1 cellular context compared by ENCODE assay signal in the genomic region with DNA sequence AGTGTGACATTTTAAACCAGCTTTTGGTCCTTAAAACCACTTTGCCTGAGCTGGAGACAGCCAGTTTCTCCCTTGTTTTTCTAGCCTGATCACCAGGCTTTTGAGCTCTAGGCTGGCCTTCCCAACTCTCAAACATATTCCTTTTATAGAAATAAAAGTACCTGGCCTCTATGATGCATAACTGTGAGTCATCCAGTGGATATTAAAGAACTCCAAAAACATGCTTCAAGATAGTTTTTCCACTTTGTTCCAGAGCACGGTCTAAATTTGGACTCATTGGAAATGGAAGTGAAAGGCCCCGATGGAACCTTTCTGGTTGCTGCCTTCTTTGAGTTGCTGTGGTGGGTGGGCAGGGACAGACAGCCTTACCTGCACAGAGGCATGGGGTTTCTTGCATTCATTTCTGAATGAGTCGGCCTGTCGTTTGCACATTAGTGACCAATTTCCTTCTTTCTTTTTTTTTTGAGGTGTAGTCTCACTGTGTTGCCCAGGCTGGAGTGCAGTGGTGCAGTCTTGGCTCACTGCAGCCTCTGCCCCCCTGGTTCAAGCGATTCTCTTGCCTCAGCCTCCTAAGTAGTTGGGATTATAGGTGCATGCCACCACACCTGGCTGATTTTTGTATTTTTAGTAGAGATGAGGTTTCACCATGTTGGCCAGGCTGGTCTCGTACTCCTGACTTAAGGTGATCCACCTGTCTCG.
TF ChIP-seq lines count a peak whose summit lies in the region.

No MANE protein-coding gene starts in this region.

TF ChIP-seq in SK-N-SH, 30 proteins besides CTCF, POLR2A, EP300 and RAD21 (continued from another document):
- TF ChIP-seq, protein P1, sequence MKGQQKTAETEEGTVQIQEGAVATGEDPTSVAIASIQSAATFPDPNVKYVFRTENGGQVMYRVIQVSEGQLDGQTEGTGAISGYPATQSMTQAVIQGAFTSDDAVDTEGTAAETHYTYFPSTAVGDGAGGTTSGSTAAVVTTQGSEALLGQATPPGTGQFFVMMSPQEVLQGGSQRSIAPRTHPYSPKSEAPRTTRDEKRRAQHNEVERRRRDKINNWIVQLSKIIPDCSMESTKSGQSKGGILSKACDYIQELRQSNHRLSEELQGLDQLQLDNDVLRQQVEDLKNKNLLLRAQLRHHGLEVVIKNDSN (IDR thresholded peaks at IDR 0.05; ENCODE audit: borderline replicate concordance, low read depth) = no peak
- TF ChIP-seq, protein P2, sequence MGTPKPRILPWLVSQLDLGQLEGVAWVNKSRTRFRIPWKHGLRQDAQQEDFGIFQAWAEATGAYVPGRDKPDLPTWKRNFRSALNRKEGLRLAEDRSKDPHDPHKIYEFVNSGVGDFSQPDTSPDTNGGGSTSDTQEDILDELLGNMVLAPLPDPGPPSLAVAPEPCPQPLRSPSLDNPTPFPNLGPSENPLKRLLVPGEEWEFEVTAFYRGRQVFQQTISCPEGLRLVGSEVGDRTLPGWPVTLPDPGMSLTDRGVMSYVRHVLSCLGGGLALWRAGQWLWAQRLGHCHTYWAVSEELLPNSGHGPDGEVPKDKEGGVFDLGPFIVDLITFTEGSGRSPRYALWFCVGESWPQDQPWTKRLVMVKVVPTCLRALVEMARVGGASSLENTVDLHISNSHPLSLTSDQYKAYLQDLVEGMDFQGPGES (IDR thresholded peaks at IDR 0.05; ENCODE audit: low read depth, low read length) = no peak
- TF ChIP-seq MXI1 (IDR thresholded peaks at IDR 0.05; ENCODE audit: low read depth, low read length) (no peak), FOXJ3 (CRISPR knock-in tag; IDR thresholded peaks at IDR 0.05) (no peak), JUND (IDR thresholded peaks at IDR 0.05) (peak; percentile 51; the same call in 1 of the 2 replicates), GABPA (IDR thresholded peaks at IDR 0.05; ENCODE audit: low read depth) (no peak), SIN3A (IDR thresholded peaks at IDR 0.05; ENCODE audit: borderline replicate concordance, low read depth, low read length) (no peak), TCF12 (IDR thresholded peaks at IDR 0.05) (no peak), RXRA (IDR thresholded peaks at IDR 0.05; ENCODE audit: borderline replicate concordance, low read depth) (peak; percentile 37; the same call in 1 of the 2 replicates), ELF1 (IDR thresholded peaks at IDR 0.05) (no peak), TEAD4 (IDR thresholded peaks at IDR 0.05; ENCODE audit: borderline replicate concordance, insufficient read depth) (0 out of 2 replicates have a peak, but pooled peaks have one; percentile 7), FOXM1 (IDR thresholded peaks at IDR 0.05; ENCODE audit: low read depth) (no peak), TAF1 (IDR thresholded peaks at IDR 0.05; ENCODE audit: borderline replicate concordance, low read depth, low read length) (no peak)
- TF ChIP-seq, protein P3, sequence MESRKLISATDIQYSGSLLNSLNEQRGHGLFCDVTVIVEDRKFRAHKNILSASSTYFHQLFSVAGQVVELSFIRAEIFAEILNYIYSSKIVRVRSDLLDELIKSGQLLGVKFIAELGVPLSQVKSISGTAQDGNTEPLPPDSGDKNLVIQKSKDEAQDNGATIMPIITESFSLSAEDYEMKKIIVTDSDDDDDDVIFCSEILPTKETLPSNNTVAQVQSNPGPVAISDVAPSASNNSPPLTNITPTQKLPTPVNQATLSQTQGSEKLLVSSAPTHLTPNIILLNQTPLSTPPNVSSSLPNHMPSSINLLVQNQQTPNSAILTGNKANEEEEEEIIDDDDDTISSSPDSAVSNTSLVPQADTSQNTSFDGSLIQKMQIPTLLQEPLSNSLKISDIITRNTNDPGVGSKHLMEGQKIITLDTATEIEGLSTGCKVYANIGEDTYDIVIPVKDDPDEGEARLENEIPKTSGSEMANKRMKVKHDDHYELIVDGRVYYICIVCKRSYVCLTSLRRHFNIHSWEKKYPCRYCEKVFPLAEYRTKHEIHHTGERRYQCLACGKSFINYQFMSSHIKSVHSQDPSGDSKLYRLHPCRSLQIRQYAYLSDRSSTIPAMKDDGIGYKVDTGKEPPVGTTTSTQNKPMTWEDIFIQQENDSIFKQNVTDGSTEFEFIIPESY (IDR thresholded peaks at IDR 0.05; ENCODE audit: borderline replicate concordance, low read depth) = no peak
